In the genomic region with DNA sequence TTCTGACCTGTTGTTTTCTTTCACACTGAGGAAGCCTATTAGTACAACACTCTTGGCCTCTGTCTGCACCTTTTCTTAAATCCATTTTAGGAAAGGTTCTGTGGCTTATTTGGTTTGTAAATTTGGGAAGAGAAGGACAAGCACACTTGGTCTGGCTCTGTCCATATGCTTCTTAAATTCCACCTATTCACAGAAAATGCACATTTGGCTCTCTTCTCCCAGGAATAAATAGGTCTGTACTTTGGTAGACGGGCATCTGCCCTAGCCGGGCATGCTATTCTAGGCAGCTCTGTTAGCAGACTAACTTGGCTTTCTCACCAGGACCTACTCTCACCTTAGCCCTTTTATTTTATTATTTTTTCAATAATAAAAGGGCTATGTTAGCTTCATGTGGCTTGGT, we compare ENCODE assay signal across 27 cellular contexts.
"Had no signal": no experiment of that assay in that cellular context is flagged by ENCODE, and none has a peak within 500 bp of the region (broad histone marks: within the 10 kb centered on the region; RNA-seq: fewer than 3 reads in every experiment).

No MANE protein-coding gene starts in this region.

- H3K9me3 Mint-ChIP-seq: neural progenitor cell; stimulated activated memory B cell treated with anti-CD40 and anti-IgM and Interleukin-4, amounts not matched to agents 10 μg/mL and 1 μg/mL and 100 μg/mL, for 72 hours; type B pancreatic cell had no signal

- H3K4me1 Mint-ChIP-seq: natural killer cell; nephron; neural progenitor cell; stimulated activated memory B cell treated with anti-CD40 and anti-IgM and Interleukin-4, amounts not matched to agents 10 μg/mL and 1 μg/mL and 100 μg/mL, for 72 hours; stimulated activated naive CD8-positive, alpha-beta T cell treated with anti-CD3 and anti-CD28 coated beads, Interleukin-15, amount 100 ng/mL, for 72 hours had no signal

- H3K27ac Mint-ChIP-seq: natural killer cell; nephron; neural progenitor cell; progenitor cell of endocrine pancreas; stimulated activated memory B cell treated with anti-CD40 and anti-IgM and Interleukin-4, amounts not matched to agents 10 μg/mL and 1 μg/mL and 100 μg/mL, for 72 hours; stimulated activated naive CD8-positive, alpha-beta T cell treated with anti-CD3 and anti-CD28 coated beads, Interleukin-15, amount 100 ng/mL, for 72 hours; type B pancreatic cell had no signal

- H3K36me3 Mint-ChIP-seq: neural progenitor cell; stimulated activated memory B cell treated with anti-CD40 and anti-IgM and Interleukin-4, amounts not matched to agents 10 μg/mL and 1 μg/mL and 100 μg/mL, for 72 hours; type B pancreatic cell had no signal

- H3K4me3 Mint-ChIP-seq: natural killer cell; nephron; neural progenitor cell; stimulated activated memory B cell treated with anti-CD40 and anti-IgM and Interleukin-4, amounts not matched to agents 10 μg/mL and 1 μg/mL and 100 μg/mL, for 72 hours; stimulated activated naive CD8-positive, alpha-beta T cell treated with anti-CD3 and anti-CD28 coated beads, Interleukin-15, amount 100 ng/mL, for 72 hours; type B pancreatic cell had no signal

- DNase-seq: natural killer cell; occipital lobe; ovary; posterior cingulate gyrus; psoas muscle; right cardiac atrium; right lobe of liver; sigmoid colon; small intestine; stimulated activated CD4-positive, alpha-beta T cell treated with anti-CD3 and anti-CD28 coated beads, Interleukin-15, amount 100 ng/mL, for 24 hours; stimulated activated CD4-positive, alpha-beta T cell treated with anti-CD3 and anti-CD28 coated beads, Interleukin-2, amount 100 ng/mL, for 24 hours; stimulated activated CD4-positive, alpha-beta T cell treated with anti-CD3 and anti-CD28 coated beads, Interleukin-2, amount 100 ng/mL, for 48 hours; stimulated activated CD4-positive, alpha-beta T cell treated with anti-CD3 and anti-CD28 coated beads, Interleukin-4, amount 100 ng/mL, for 4 hours; stimulated activated CD8-positive, alpha-beta memory T cell treated with anti-CD3 and anti-CD28 coated beads, Interleukin-4, amount 100 ng/mL, for 48 hours; stimulated activated naive CD4-positive, alpha-beta T cell; stimulated activated naive CD8-positive, alpha-beta T cell treated with anti-CD3 and anti-CD28 coated beads, Interleukin-15, amount 100 ng/mL, for 72 hours; stimulated activated naive CD8-positive, alpha-beta T cell treated with anti-CD3 and anti-CD28 coated beads, Interleukin-15, Interleukin-2, amounts not matched to agents 100 U/mL and 50 U/mL, for 24 hours; testis; tibial artery; transverse colon; upper lobe of right lung; uterus had no signal

- H3K27me3 Mint-ChIP-seq: progenitor cell of endocrine pancreas; stimulated activated memory B cell treated with anti-CD40 and anti-IgM and Interleukin-4, amounts not matched to agents 10 μg/mL and 1 μg/mL and 100 μg/mL, for 72 hours; stimulated activated naive CD8-positive, alpha-beta T cell treated with anti-CD3 and anti-CD28 coated beads, Interleukin-15, amount 100 ng/mL, for 72 hours; type B pancreatic cell had no signal
